8 cellular contexts compared by ENCODE assay signal in genomic region chr20:31587545-31588389, GRCh38. TPM values are rescaled to one million over a fixed set of nuclear protein-coding genes. Genes with fewer than 3 reads are reported as not detected.
DNase-seq lines count a peak whose midpoint lies in the region; ATAC-seq, FAIRE-seq and TF ChIP-seq lines count a peak whose summit lies in the region.

No MANE protein-coding gene starts in this region.

- no peaks in the 10 kb centered on the region for H3K36me3 Mint-ChIP-seq in activated T-cell treated with anti-CD3 and anti-CD28 coated beads, Interleukin-2, amount 50 U/mL, for 24 hours (ENCODE audit: low read depth)

- no peaks in the 10 kb centered on the region for H3K27me3 ChIP-seq in trophoblast cell (ENCODE audit: insufficient read depth, low read length)

- no peaks in the 10 kb centered on the region for H3K36me3 ChIP-seq in trophoblast cell (ENCODE audit: control insufficient read depth in 1 of 2, insufficient read depth in 2 of 2, low read length in 2 of 2)

- peak overlapping the region; percentile 88 for H3K4ac ChIP-seq in trophoblast cell (ENCODE audit: low read depth, low read length)

- H3K79me1 ChIP-seq in trophoblast cell (ENCODE audit: low read length): peaks cover 40% of the 10 kb centered on the region

- H3K27ac ChIP-seq in VCaP (peak overlapping the region; percentile 45; the same call in 1 of the 2 replicates), trophoblast cell (ENCODE audit: low read depth, low read length) (peak overlapping the region; percentile 88)

- H4K12ac ChIP-seq in trophoblast cell (ENCODE audit: low read depth, low read length): peak overlapping the region; percentile 82

- peak overlapping the region; percentile 57 for H3K9ac ChIP-seq in trophoblast cell (ENCODE audit: low read length)

- peak overlapping the region; percentile 95 for H2BK5ac ChIP-seq in trophoblast cell (ENCODE audit: low read depth, low read length, poor library complexity)

- peak overlapping the region; percentile 55 for H3K4me2 ChIP-seq in trophoblast cell (ENCODE audit: low read length)

- H3K27ac Mint-ChIP-seq in activated T-cell treated with anti-CD3 and anti-CD28 coated beads, Interleukin-2, amount 50 U/mL, for 24 hours: peak overlapping the region; percentile 45

- peaks cover 10 to 24% of the 10 kb centered on the region in 2 experiments for H3K4me1 ChIP-seq in trophoblast cell (ENCODE audit: control insufficient read depth in 1 of 2, insufficient read depth in 2 of 2, low read length in 2 of 2)

- peak overlapping the region; percentile 94 for H3K18ac ChIP-seq in trophoblast cell (ENCODE audit: low read length)

- peak overlapping the region; percentile 98 for H4K91ac ChIP-seq in trophoblast cell (ENCODE audit: low read depth, low read length)

- H3K9me3 Mint-ChIP-seq in activated T-cell treated with anti-CD3 and anti-CD28 coated beads, Interleukin-2, amount 50 U/mL, for 24 hours: no peaks in the 10 kb centered on the region

- peak overlapping the region; percentile 96 for H2BK12ac ChIP-seq in trophoblast cell (ENCODE audit: low read length)

- peaks cover 29% of the 10 kb centered on the region for H3K27me3 Mint-ChIP-seq in activated T-cell treated with anti-CD3 and anti-CD28 coated beads, Interleukin-2, amount 50 U/mL, for 24 hours

- DNase-seq in activated T-cell treated with anti-CD3 and anti-CD28 coated beads, Interleukin-2, amount 50 U/mL, for 24 hours: peak; percentile 42
- DNase-seq in activated T-cell treated with anti-CD3 and anti-CD28 coated beads for 4 hours (no peak), frontal cortex (ENCODE audit: low spot score in 2 of 2) (peak; percentile 68 to 72), trophoblast cell (peak; percentile 84 to 88), SIG-M5 (lab: John Stamatoyannopoulos, UW) (no peak)

- H3K79me2 ChIP-seq in trophoblast cell (ENCODE audit: control insufficient read depth, insufficient read depth, low read length, poor library complexity): peaks cover 3% of the 10 kb centered on the region

- H3K4me3 Mint-ChIP-seq in activated T-cell treated with anti-CD3 and anti-CD28 coated beads, Interleukin-2, amount 50 U/mL, for 24 hours: peak overlapping the region; percentile 58

- no peak overlapping the region for H3K23ac ChIP-seq in trophoblast cell (ENCODE audit: low read length)

- no CpG with 5 or more reads among the region's 76 CpGs for WGBS in trophoblast cell (ENCODE audit: extremely low coverage, insufficient coverage, insufficient read length)

- peak overlapping the region; percentile 94 for H2AK5ac ChIP-seq in trophoblast cell (ENCODE audit: low read length)

- H2BK120ac ChIP-seq in trophoblast cell (ENCODE audit: insufficient read depth, low read length, poor library complexity): peak overlapping the region; percentile 99

- peak overlapping the region; percentile 42 for H3K4me3 ChIP-seq in trophoblast cell (ENCODE audit: low read depth, low read length)

- FAIRE-seq in frontal cortex (lab: Jason Lieb, UNC): no peak

- peak overlapping the region; percentile 94 for H3K14ac ChIP-seq in trophoblast cell (ENCODE audit: low read length)

- peak overlapping the region; percentile 85 for H2AFZ ChIP-seq in trophoblast cell (ENCODE audit: insufficient read depth, low read length, poor library complexity)

- no peak for TF ChIP-seq CTCF in VCaP (conservative IDR thresholded peaks at IDR 0.05)

- peaks cover 8% of the 10 kb centered on the region for H3K4me1 Mint-ChIP-seq in activated T-cell treated with anti-CD3 and anti-CD28 coated beads, Interleukin-2, amount 50 U/mL, for 24 hours (ENCODE audit: low read depth)

- ATAC-seq in GM18907 (IDR thresholded peaks at IDR 0.05; ENCODE audit: unreplicated experiment): no peak
- no peak for ATAC-seq in HG03175 (IDR thresholded peaks at IDR 0.05; ENCODE audit: unreplicated experiment)

- peak overlapping the region; percentile 93 for H4K8ac ChIP-seq in trophoblast cell (ENCODE audit: low read depth, low read length)

- no peaks in the 10 kb centered on the region for H3K9me3 ChIP-seq in trophoblast cell (ENCODE audit: insufficient read depth, low read depth, low read length)

RNA-seq across cellular contexts. Expression of gene ID1, which starts 17.3 kb away (rescaled TPM):
- 46.1 TPM for total RNA-seq in frontal cortex
- polyA plus RNA-seq in trophoblast cell (2013): 992 and 1,052 TPM in 2 replicates

RNA-seq across cellular contexts. Expression of gene COX4I2, which starts 49.9 kb away (rescaled TPM):
- total RNA-seq in frontal cortex: 1.2 TPM
- polyA plus RNA-seq in trophoblast cell (2013): 1.7 TPM in 2 replicates

Comparison
In these comparisons a context has a peak if more than half of its experiments do, and no peak if none do; other contexts are left out.
1. DNase-seq: peak in activated T-cell treated with anti-CD3 and anti-CD28 coated beads, Interleukin-2, amount 50 U/mL, for 24 hours (single experiment), frontal cortex (2 of 2) and trophoblast cell (2 of 2); none in activated T-cell treated with anti-CD3 and anti-CD28 coated beads for 4 hours (single experiment) and SIG-M5 (single experiment).